Comparison of ENCODE assay signal across 1 cellular context in the genomic region with DNA sequence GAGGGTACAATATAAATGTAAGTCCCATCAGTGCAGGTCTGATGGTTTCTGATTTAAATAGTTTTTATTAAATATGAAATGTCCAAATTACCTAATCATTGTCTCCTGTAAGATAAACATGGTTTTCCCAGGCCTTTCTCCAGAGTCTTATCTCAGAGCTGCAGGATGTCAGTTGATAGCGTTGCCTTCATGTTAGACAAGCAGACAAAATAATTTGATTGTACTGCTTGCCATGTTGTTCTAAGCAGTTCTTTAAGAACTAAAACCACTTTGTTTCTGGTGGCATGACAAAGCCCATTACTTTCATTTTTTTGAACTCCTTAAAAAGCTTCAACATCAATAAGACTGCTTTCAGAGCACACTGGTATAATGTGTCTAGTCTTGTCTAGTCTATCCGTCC.
TF ChIP-seq lines count a peak whose summit lies in the region.

No MANE protein-coding gene starts in this region.

TF ChIP-seq in SK-N-SH, 30 proteins besides CTCF, POLR2A, EP300 and RAD21 (continued from another document):
- TF ChIP-seq, protein P1, sequence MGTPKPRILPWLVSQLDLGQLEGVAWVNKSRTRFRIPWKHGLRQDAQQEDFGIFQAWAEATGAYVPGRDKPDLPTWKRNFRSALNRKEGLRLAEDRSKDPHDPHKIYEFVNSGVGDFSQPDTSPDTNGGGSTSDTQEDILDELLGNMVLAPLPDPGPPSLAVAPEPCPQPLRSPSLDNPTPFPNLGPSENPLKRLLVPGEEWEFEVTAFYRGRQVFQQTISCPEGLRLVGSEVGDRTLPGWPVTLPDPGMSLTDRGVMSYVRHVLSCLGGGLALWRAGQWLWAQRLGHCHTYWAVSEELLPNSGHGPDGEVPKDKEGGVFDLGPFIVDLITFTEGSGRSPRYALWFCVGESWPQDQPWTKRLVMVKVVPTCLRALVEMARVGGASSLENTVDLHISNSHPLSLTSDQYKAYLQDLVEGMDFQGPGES (IDR thresholded peaks at IDR 0.05; ENCODE audit: low read depth, low read length) = no peak
- TF ChIP-seq POLR2AphosphoS5 (IDR thresholded peaks at IDR 0.05; ENCODE audit: low read depth, low read length) = no peak
- no peak for TF ChIP-seq GABPA (IDR thresholded peaks at IDR 0.05; ENCODE audit: low read depth)
- TF ChIP-seq RCOR1 (IDR thresholded peaks at IDR 0.05; ENCODE audit: low read length) = peak; percentile 93
- TF ChIP-seq, protein P2, sequence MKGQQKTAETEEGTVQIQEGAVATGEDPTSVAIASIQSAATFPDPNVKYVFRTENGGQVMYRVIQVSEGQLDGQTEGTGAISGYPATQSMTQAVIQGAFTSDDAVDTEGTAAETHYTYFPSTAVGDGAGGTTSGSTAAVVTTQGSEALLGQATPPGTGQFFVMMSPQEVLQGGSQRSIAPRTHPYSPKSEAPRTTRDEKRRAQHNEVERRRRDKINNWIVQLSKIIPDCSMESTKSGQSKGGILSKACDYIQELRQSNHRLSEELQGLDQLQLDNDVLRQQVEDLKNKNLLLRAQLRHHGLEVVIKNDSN (IDR thresholded peaks at IDR 0.05; ENCODE audit: borderline replicate concordance, low read depth) = no peak
- no peak for TF ChIP-seq NFIC (IDR thresholded peaks at IDR 0.05; ENCODE audit: borderline replicate concordance)
- TF ChIP-seq FOXJ3 (CRISPR knock-in tag; IDR thresholded peaks at IDR 0.05) = peak; percentile 97
- TF ChIP-seq FOSL2 (IDR thresholded peaks at IDR 0.05; ENCODE audit: borderline replicate concordance, low read depth) = no peak
- TF ChIP-seq, protein P3, sequence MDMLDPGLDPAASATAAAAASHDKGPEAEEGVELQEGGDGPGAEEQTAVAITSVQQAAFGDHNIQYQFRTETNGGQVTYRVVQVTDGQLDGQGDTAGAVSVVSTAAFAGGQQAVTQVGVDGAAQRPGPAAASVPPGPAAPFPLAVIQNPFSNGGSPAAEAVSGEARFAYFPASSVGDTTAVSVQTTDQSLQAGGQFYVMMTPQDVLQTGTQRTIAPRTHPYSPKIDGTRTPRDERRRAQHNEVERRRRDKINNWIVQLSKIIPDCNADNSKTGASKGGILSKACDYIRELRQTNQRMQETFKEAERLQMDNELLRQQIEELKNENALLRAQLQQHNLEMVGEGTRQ (IDR thresholded peaks at IDR 0.05; ENCODE audit: borderline replicate concordance, low read depth, low read length) = no peak
- TF ChIP-seq, protein P4, sequence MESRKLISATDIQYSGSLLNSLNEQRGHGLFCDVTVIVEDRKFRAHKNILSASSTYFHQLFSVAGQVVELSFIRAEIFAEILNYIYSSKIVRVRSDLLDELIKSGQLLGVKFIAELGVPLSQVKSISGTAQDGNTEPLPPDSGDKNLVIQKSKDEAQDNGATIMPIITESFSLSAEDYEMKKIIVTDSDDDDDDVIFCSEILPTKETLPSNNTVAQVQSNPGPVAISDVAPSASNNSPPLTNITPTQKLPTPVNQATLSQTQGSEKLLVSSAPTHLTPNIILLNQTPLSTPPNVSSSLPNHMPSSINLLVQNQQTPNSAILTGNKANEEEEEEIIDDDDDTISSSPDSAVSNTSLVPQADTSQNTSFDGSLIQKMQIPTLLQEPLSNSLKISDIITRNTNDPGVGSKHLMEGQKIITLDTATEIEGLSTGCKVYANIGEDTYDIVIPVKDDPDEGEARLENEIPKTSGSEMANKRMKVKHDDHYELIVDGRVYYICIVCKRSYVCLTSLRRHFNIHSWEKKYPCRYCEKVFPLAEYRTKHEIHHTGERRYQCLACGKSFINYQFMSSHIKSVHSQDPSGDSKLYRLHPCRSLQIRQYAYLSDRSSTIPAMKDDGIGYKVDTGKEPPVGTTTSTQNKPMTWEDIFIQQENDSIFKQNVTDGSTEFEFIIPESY (IDR thresholded peaks at IDR 0.05; ENCODE audit: borderline replicate concordance, low read depth) = no peak
- TF ChIP-seq RFX5 (IDR thresholded peaks at IDR 0.05; ENCODE audit: low read length) = no peak
- peak; percentile 76 for TF ChIP-seq CHD2 (IDR thresholded peaks at IDR 0.05; ENCODE audit: low read length, partially characterized antibody)
- peak; percentile 98 for TF ChIP-seq GATA2 (CRISPR knock-in tag; IDR thresholded peaks at IDR 0.05)
- TF ChIP-seq, protein P5, sequence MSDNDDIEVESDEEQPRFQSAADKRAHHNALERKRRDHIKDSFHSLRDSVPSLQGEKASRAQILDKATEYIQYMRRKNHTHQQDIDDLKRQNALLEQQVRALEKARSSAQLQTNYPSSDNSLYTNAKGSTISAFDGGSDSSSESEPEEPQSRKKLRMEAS (IDR thresholded peaks at IDR 0.05; ENCODE audit: low read depth) = no peak
- TF ChIP-seq SMC3 (IDR thresholded peaks at IDR 0.05; ENCODE audit: low read depth, low read length) = no peak
- peak; percentile 65; the same call in 1 of the 2 replicates for TF ChIP-seq TEAD4 (IDR thresholded peaks at IDR 0.05; ENCODE audit: borderline replicate concordance, insufficient read depth)
- no peak for TF ChIP-seq SIN3A (IDR thresholded peaks at IDR 0.05; ENCODE audit: borderline replicate concordance, low read depth, low read length)
- TF ChIP-seq YY1 (IDR thresholded peaks at IDR 0.05; ENCODE audit: low read depth) = no peak
- no peak for TF ChIP-seq MEF2A (IDR thresholded peaks at IDR 0.05; ENCODE audit: borderline replicate concordance, low read depth)
- no peak for TF ChIP-seq TAF1 (IDR thresholded peaks at IDR 0.05; ENCODE audit: borderline replicate concordance, low read depth, low read length)
- TF ChIP-seq RXRA (IDR thresholded peaks at IDR 0.05; ENCODE audit: borderline replicate concordance, low read depth) = no peak
- no peak for TF ChIP-seq JUND (IDR thresholded peaks at IDR 0.05)
- TF ChIP-seq EZH2phosphoT487 (IDR thresholded peaks at IDR 0.05; ENCODE audit: borderline replicate concordance, low read depth) = no peak
- TF ChIP-seq TCF12 (IDR thresholded peaks at IDR 0.05) = peak; percentile 73
- TF ChIP-seq, protein P6, sequence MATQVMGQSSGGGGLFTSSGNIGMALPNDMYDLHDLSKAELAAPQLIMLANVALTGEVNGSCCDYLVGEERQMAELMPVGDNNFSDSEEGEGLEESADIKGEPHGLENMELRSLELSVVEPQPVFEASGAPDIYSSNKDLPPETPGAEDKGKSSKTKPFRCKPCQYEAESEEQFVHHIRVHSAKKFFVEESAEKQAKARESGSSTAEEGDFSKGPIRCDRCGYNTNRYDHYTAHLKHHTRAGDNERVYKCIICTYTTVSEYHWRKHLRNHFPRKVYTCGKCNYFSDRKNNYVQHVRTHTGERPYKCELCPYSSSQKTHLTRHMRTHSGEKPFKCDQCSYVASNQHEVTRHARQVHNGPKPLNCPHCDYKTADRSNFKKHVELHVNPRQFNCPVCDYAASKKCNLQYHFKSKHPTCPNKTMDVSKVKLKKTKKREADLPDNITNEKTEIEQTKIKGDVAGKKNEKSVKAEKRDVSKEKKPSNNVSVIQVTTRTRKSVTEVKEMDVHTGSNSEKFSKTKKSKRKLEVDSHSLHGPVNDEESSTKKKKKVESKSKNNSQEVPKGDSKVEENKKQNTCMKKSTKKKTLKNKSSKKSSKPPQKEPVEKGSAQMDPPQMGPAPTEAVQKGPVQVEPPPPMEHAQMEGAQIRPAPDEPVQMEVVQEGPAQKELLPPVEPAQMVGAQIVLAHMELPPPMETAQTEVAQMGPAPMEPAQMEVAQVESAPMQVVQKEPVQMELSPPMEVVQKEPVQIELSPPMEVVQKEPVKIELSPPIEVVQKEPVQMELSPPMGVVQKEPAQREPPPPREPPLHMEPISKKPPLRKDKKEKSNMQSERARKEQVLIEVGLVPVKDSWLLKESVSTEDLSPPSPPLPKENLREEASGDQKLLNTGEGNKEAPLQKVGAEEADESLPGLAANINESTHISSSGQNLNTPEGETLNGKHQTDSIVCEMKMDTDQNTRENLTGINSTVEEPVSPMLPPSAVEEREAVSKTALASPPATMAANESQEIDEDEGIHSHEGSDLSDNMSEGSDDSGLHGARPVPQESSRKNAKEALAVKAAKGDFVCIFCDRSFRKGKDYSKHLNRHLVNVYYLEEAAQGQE (IDR thresholded peaks at IDR 0.05; ENCODE audit: low read depth, low read length) = no peak
TF ChIP-seq in SK-N-SH: peak in this region for 9.
